Comparison of ENCODE assay signal across 20 cellular contexts in genomic region chr5:149069711-149070110, GRCh38. TPM values are rescaled to one million over a fixed set of nuclear protein-coding genes. Genes with fewer than 3 reads are reported as not detected.
A peak's percentile ranks its signal among the peaks of the same experiment; 100 is the strongest.
DNase-seq lines count a peak whose midpoint lies in the region; ATAC-seq, FAIRE-seq and TF ChIP-seq lines count a peak whose summit lies in the region.
"Had no signal": no experiment of that assay in that cellular context is flagged by ENCODE, and none has a peak within 500 bp of the region (broad histone marks: within the 10 kb centered on the region; RNA-seq: fewer than 3 reads in every experiment).

No MANE protein-coding gene starts in this region.

- no peak overlapping the region for H3K4me2 ChIP-seq in trophoblast cell (ENCODE audit: low read length)
- H3K4me2 ChIP-seq: A549 had no signal

- POLR2A ChIA-PET in CD4-positive, alpha-beta memory T cell (lab: Charles Lee; ENCODE audit: partially characterized antibody), result no interaction called here

- H2BK5ac ChIP-seq in trophoblast cell (ENCODE audit: low read depth, low read length, poor library complexity), result no peak overlapping the region

- H3K4me3 Mint-ChIP-seq in CD4-positive, alpha-beta memory T cell, result no peak overlapping the region
- H3K4me3 Mint-ChIP-seq: CD8-positive, alpha-beta T cell had no signal

- no peak overlapping the region for H3K18ac ChIP-seq in trophoblast cell (ENCODE audit: low read length)

- 37 to 57% (median 50%) methylated on average over 2 of the region's 2 CpGs for WGBS in adrenal gland, 4 donors
- WGBS in trophoblast cell (ENCODE audit: extremely low coverage, insufficient coverage, insufficient read length), result no CpG with 5 or more reads among the region's 2 CpGs

- H3K27ac ChIP-seq in adrenal gland (no peak overlapping the region), trophoblast cell (ENCODE audit: low read depth, low read length) (no peak overlapping the region)
- no peak overlapping the region for H3K27ac ChIP-seq in CD4-positive, alpha-beta memory T cell (ENCODE audit: low read depth, low read length)
- H3K27ac ChIP-seq: A549, C4-2B had no signal

- peaks cover 4 to 7% of the 10 kb centered on the region in 2 donors for H3K27me3 Mint-ChIP-seq in CD4-positive, alpha-beta memory T cell

- H2AK5ac ChIP-seq in trophoblast cell (ENCODE audit: low read length), result no peak overlapping the region

- DNase-seq in adrenal gland (peak in 4 of 7 donors; percentile 32 to 62 (median 40)), bronchial epithelial cell (ENCODE audit: low read depth) (no peak), left cardiac atrium (peak; percentile 54), trophoblast cell (peak; percentile 56 to 87), OCI-M1 (lab: John Stamatoyannopoulos, UW) (no peak)
- no peak for DNase-seq in CD4-positive, alpha-beta memory T cell
- DNase-seq: BE2C; CD8-positive, alpha-beta T cell; COR-L47; DND-41; GDM1 had no signal

- H4K8ac ChIP-seq in trophoblast cell (ENCODE audit: low read depth, low read length), result no peak overlapping the region

- no peaks in the 10 kb centered on the region for H3K36me3 Mint-ChIP-seq in CD4-positive, alpha-beta memory T cell
- H3K36me3 Mint-ChIP-seq: CD8-positive, alpha-beta T cell had no signal

- H3K79me2 ChIP-seq in trophoblast cell (ENCODE audit: control insufficient read depth, insufficient read depth, low read length, poor library complexity), result no peaks in the 10 kb centered on the region

- CTCF ChIA-PET in CD4-positive, alpha-beta memory T cell (lab: Charles Lee; ENCODE audit: partially characterized antibody), result interaction anchor here (0.7 kb wide), 1 partner anchor 627 kb away, joined by 4 read pairs; no protein-coding TSS in a partner anchor

- H3K27ac Mint-ChIP-seq in CD4-positive, alpha-beta memory T cell, result no peak overlapping the region
- H3K27ac Mint-ChIP-seq: CD8-positive, alpha-beta T cell had no signal

- H3K36me3 ChIP-seq in adrenal gland (replicated peaks in 1 of 2) (no peaks in the 10 kb centered on the region), bronchial epithelial cell (ENCODE audit: control insufficient read depth, insufficient read depth, low read length) (no peaks in the 10 kb centered on the region), trophoblast cell (ENCODE audit: control insufficient read depth in 1 of 2, insufficient read depth in 2 of 2, low read length in 2 of 2) (no peaks in the 10 kb centered on the region)
- no peaks in the 10 kb centered on the region for H3K36me3 ChIP-seq in CD4-positive, alpha-beta memory T cell (ENCODE audit: insufficient read depth, low read length)
- H3K36me3 ChIP-seq: BE2C had no signal

- intact Hi-C loops in adrenal gland (cut with DNase I), result no loop called here
- intact Hi-C loops in left cardiac atrium (cut with DNase I), result loop anchor here in 1 of 2 donors (10.0 kb wide), 1 partner anchor 45 kb away; no protein-coding TSS in a partner anchor
- intact Hi-C loops in CD4-positive, alpha-beta memory T cell (cut with micrococcal nuclease), result no loop called here

- no peak overlapping the region for H2BK12ac ChIP-seq in trophoblast cell (ENCODE audit: low read length)

- H3K4me3 ChIP-seq in adrenal gland (no peak overlapping the region), bronchial epithelial cell (ENCODE audit: low read depth, low read length) (no peak overlapping the region), trophoblast cell (ENCODE audit: low read depth, low read length) (no peak overlapping the region)
- H3K4me3 ChIP-seq in CD4-positive, alpha-beta memory T cell (ENCODE audit: low read length in 2 of 2), result no peak overlapping the region
- H3K4me3 ChIP-seq: A549 had no signal

- ATAC-seq in left cardiac atrium (peak; percentile 24 to 65), GM21723 (IDR thresholded peaks at IDR 0.05; ENCODE audit: unreplicated experiment) (no peak)
- ATAC-seq: A549; CD8-positive, alpha-beta T cell; HCT116; HepG2 had no signal

- no peak overlapping the region for H3K23ac ChIP-seq in trophoblast cell (ENCODE audit: low read length)

- H3K4me1 ChIP-seq in adrenal gland (replicated peaks in 1 of 2), result no peaks in the 10 kb centered on the region
- peaks cover 4 to 6% of the 10 kb centered on the region in 2 experiments for H3K4me1 ChIP-seq in trophoblast cell (ENCODE audit: control insufficient read depth in 1 of 2, insufficient read depth in 2 of 2, low read length in 2 of 2)
- no peaks in the 10 kb centered on the region for H3K4me1 ChIP-seq in CD4-positive, alpha-beta memory T cell (ENCODE audit: insufficient read depth, low read length)
- H3K4me1 ChIP-seq: A549 had no signal

- no peak for TF ChIP-seq POLR2A in adrenal gland (IDR thresholded peaks at IDR 0.05)

- no peak overlapping the region for H2AFZ ChIP-seq in trophoblast cell (ENCODE audit: insufficient read depth, low read length, poor library complexity)

- H2BK120ac ChIP-seq in trophoblast cell (ENCODE audit: insufficient read depth, low read length, poor library complexity), result no peak overlapping the region

- no peak overlapping the region for H3K4ac ChIP-seq in trophoblast cell (ENCODE audit: low read depth, low read length)

- peaks cover 1% of the 10 kb centered on the region for H3K79me1 ChIP-seq in trophoblast cell (ENCODE audit: low read length)

- no peak overlapping the region for H3K9ac ChIP-seq in trophoblast cell (ENCODE audit: low read length)

- FAIRE-seq in bronchial epithelial cell (lab: Jason Lieb, UNC), result peak; percentile 43
- FAIRE-seq: A549, GM12892, GM19239, H54, HepG2, HTR-8/SVneo had no signal

- H3K9me3 ChIP-seq in adrenal gland (replicated peaks in 1 of 3) (no peaks in the 10 kb centered on the region), trophoblast cell (ENCODE audit: insufficient read depth, low read depth, low read length) (no peaks in the 10 kb centered on the region)
- no peaks in the 10 kb centered on the region for H3K9me3 ChIP-seq in CD4-positive, alpha-beta memory T cell (ENCODE audit: control insufficient read depth in 1 of 2, low read length in 2 of 2)
- H3K9me3 ChIP-seq: A549 had no signal

- peaks cover 0 to 14% (median 10%) of the 10 kb centered on the region in 8 donors for H3K9me3 Mint-ChIP-seq in CD4-positive, alpha-beta memory T cell

- H4K12ac ChIP-seq in trophoblast cell (ENCODE audit: low read depth, low read length), result no peak overlapping the region

- no peak overlapping the region for H4K91ac ChIP-seq in trophoblast cell (ENCODE audit: low read depth, low read length)

- no peak overlapping the region for H3K14ac ChIP-seq in trophoblast cell (ENCODE audit: low read length)

- no peaks in the 10 kb centered on the region for H3K4me1 Mint-ChIP-seq in CD4-positive, alpha-beta memory T cell

- TF ChIP-seq CTCF in adrenal gland (IDR thresholded peaks at IDR 0.05), result no peak
- no peak for TF ChIP-seq CTCF in bronchial epithelial cell (IDR thresholded peaks at IDR 0.05; ENCODE audit: insufficient read depth, low read length, severe bottlenecking)

- H3K27me3 ChIP-seq in adrenal gland (no peaks in the 10 kb centered on the region), bronchial epithelial cell (ENCODE audit: control insufficient read depth, insufficient read depth, low read length) (no peaks in the 10 kb centered on the region), trophoblast cell (ENCODE audit: insufficient read depth, low read length) (no peaks in the 10 kb centered on the region)
- no peaks in the 10 kb centered on the region for H3K27me3 ChIP-seq in CD4-positive, alpha-beta memory T cell (ENCODE audit: insufficient read depth, low read length)
- H3K27me3 ChIP-seq: BE2C had no signal

RNA-seq across cellular contexts. Expression of gene SH3TC2, which starts 6.8 kb away (rescaled TPM):
- total RNA-seq in adrenal gland (1 to 10 TPM in 1 of 8 donors, under 1 TPM in 7; 0.14 to 1.1 (median 0.55) TPM), bronchial epithelial cell (4.0 and 4.7 TPM in 2 replicates), left cardiac atrium (10 to 100 TPM in 1 of 2 donors, 1 to 10 TPM in 1; 3.1 to 20.1 TPM)
- under 1 TPM; 0.24 to 0.40 (median 0.26) TPM for polyA plus RNA-seq in adrenal gland
- 4.7 and 4.8 TPM in 2 replicates for polyA plus RNA-seq in trophoblast cell (2013)
- total RNA-seq in CD4-positive, alpha-beta memory T cell, result not detected
- polyA plus RNA-seq in CD4-positive, alpha-beta memory T cell, result not detected
- total RNA-seq: CD8-positive, alpha-beta T cell had no signal

Comparison
In these comparisons a context has a peak if more than half of its experiments do, and no peak if none do; other contexts are left out.
1. DNase-seq: peak in adrenal gland (4 of 7), left cardiac atrium (single experiment) and trophoblast cell (2 of 2); none in bronchial epithelial cell (single experiment), CD4-positive, alpha-beta memory T cell (0 of 5) and OCI-M1 (single experiment).